In the genomic region with DNA sequence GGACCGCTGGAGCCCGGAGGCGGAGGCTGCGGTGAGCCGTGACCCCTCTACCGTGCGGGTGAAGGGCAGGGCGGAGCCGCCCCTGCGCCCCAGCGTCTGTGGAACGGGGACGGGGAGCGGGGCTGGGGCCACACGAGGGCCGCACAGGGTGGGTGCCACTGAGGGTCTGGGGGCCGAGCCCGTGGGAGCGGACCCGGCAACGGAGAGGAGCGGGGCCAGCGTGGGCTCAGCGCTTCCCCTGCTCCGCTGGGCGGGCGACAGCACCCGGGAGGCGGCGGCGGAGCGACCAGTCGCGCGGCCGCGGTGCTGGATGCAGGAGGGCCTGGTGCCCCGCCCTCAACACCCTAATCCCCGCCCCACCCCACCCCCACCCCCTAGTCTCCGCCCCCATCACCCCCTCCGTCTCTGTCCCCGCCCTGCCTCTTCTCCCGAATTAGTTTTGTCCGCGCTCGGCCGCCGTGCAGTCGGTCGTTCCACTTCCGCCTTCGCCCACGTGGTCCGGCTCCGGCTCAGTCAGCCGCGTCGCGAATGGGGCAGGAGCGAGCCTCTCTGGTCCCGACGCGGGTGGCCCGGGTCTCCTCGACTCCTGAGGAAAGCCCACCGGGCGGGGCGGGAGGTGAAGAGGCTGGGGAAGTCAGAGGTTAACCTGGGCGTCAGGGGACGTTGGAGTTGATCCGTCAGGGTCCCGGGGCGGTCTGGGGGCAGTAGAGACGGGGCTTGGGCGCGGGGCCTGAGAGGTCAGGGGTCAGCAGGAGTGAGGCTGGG, we compare ENCODE assay signal across 8 cellular contexts. TPM values are rescaled to one million over a fixed set of nuclear protein-coding genes. Genes with fewer than 3 reads are reported as not detected.
DNase-seq lines count a peak whose midpoint lies in the region; ATAC-seq and TF ChIP-seq lines count a peak whose summit lies in the region.

PUS1 (plus strand) TSS at position 512 of the 765 bp plus-strand sequence. CDS start 447 bp downstream, outside the sequence.

- peak within 1 kb of the TSS; percentile 46 for H3K27ac ChIP-seq in right cardiac atrium (ENCODE audit: low read length)
- H3K27ac ChIP-seq in vagina: peak within 1 kb of the TSS; percentile 89

- H3K36me3 ChIP-seq in vagina: peaks cover 0 to 18% of the 10 kb centered on the region in 2 donors

- peak within 1 kb of the TSS; percentile 60 for H3K4me3 ChIP-seq in right cardiac atrium (ENCODE audit: low read length)
- H3K4me3 ChIP-seq in vagina: peak within 1 kb of the TSS; percentile 86 to 98

- intact Hi-C loops in T-helper 2 cell treated with Interferon-gamma antibody and Interleukin-4, amounts not matched to agents 100 ng/mL and 5 ng/mL, for 36 hours (cut with micrococcal nuclease): loop anchor here (1.0 kb wide), 3 partner anchors 20 to 215 kb away; partner anchors contain the start of genes DDX51, EP400, NOC4L and ULK1
- intact Hi-C loops in right cardiac atrium (cut with DNase I) (loop anchor here in 1 of 4 donors (5.0 kb wide), 1 partner anchor 37 kb away; the partner anchor contains the start of gene ULK1), vagina (cut with DNase I) (no loop called here)

- under 1% methylated on average over 76 of the region's 76 CpGs for WGBS in right cardiac atrium

- no peaks in the 10 kb centered on the region for H3K27me3 ChIP-seq in right cardiac atrium (ENCODE audit: control insufficient read depth, insufficient read depth)
- H3K27me3 ChIP-seq in vagina: no peaks in the 10 kb centered on the region

- H3K9me3 ChIP-seq in right cardiac atrium (ENCODE audit: control insufficient read depth, low read length) (no peaks in the 10 kb centered on the region), vagina (no peaks in the 10 kb centered on the region)

- DNase-seq in NCI-H1930 (lab: John Stamatoyannopoulos, UW) (peak; percentile 78 to 88), anterior cingulate cortex (lab: John Stamatoyannopoulos, UW) (peak; percentile 35 to 95 (median 90)), right cardiac atrium (peak; percentile 95 to 98 (median 97)), putamen (ENCODE audit: low spot score) (peak; percentile 92), vagina (ENCODE audit: extremely low spot score in 2 of 2) (peak in 1 of 2 donors; percentile 95)

- TF ChIP-seq POLR2A in vagina (IDR thresholded peaks at IDR 0.05): peak in 1 of 2 donors; percentile 56

- no peak for TF ChIP-seq CTCF in vagina (IDR thresholded peaks at IDR 0.05)

- no peaks in the 10 kb centered on the region for H3K4me1 ChIP-seq in right cardiac atrium (ENCODE audit: control insufficient read depth, insufficient read depth, low read length)
- peaks cover 24% of the 10 kb centered on the region for H3K4me1 ChIP-seq in vagina

- peak; percentile 39 for ATAC-seq in GM18499 (IDR thresholded peaks at IDR 0.05; ENCODE audit: insufficient read depth, unreplicated experiment)
- peak; percentile 57 for ATAC-seq in HG02938 (IDR thresholded peaks at IDR 0.05; ENCODE audit: unreplicated experiment)
- peak; percentile 96 for ATAC-seq in right cardiac atrium

RNA-seq across cellular contexts. Expression of gene PUS1, which starts in this region (rescaled TPM):
- total RNA-seq in T-helper 2 cell treated with Interferon-gamma antibody and Interleukin-4, amounts not matched to agents 100 ng/mL and 5 ng/mL, for 36 hours: 68.3 and 69.5 TPM in 2 replicates
- total RNA-seq in right cardiac atrium (10 to 100 TPM in 1 of 4 donors, 1 to 10 TPM in 3; 7.2 to 13.7 (median 7.9) TPM), vagina (37.6 TPM)
- polyA plus RNA-seq in right cardiac atrium: 7.2 TPM

Comparison
In these comparisons a context has a peak if more than half of its experiments do, and no peak if none do; other contexts are left out.
1. ATAC-seq: peak in every context shown above with its lines; median percentile 96 in right cardiac atrium; 57 in HG02938; 39 in GM18499.